ENCODE assay signal across 20 cellular contexts in genomic region chr4:142614621-142615323, GRCh38.
DNase-seq lines count a peak whose midpoint lies in the region; ATAC-seq and TF ChIP-seq lines count a peak whose summit lies in the region.
"Had no signal": no experiment of that assay in that cellular context is flagged by ENCODE, and none has a peak within 500 bp of the region (broad histone marks: within the 10 kb centered on the region; RNA-seq: fewer than 3 reads in every experiment).

No MANE protein-coding gene starts in this region.

- no peak for TF ChIP-seq CTCF in chondrocyte (IDR thresholded peaks at IDR 0.05)
- TF ChIP-seq CTCF in osteoblast (IDR thresholded peaks at IDR 0.05; ENCODE audit: extremely low read depth, low read depth, low read length): no peak

- no peaks in the 10 kb centered on the region for H3K27me3 Mint-ChIP-seq in chondrocyte (ENCODE audit: low read depth)
- H3K27me3 Mint-ChIP-seq: activated naive CD8-positive, alpha-beta T cell treated with anti-CD3 and anti-CD28 coated beads for 36 hours; CD8-positive, alpha-beta memory T cell had no signal

- peaks cover 11% of the 10 kb centered on the region for H3K4me1 ChIP-seq in osteoblast (ENCODE audit: insufficient read depth, low read length)
- H3K4me1 ChIP-seq: sigmoid colon had no signal

- H3K36me3 Mint-ChIP-seq in chondrocyte (ENCODE audit: low read depth): no peaks in the 10 kb centered on the region

- H4K20me1 ChIP-seq in osteoblast (ENCODE audit: insufficient read depth, low read length): no peaks in the 10 kb centered on the region

- H2AFZ ChIP-seq in osteoblast (ENCODE audit: low read length): no peak overlapping the region

- H3K27me3 ChIP-seq in osteoblast (ENCODE audit: insufficient read depth, low read length): no peaks in the 10 kb centered on the region
- H3K27me3 ChIP-seq: sigmoid colon had no signal

- H3K27ac Mint-ChIP-seq in chondrocyte (ENCODE audit: unreplicated experiment): peak overlapping the region; percentile 23
- H3K27ac Mint-ChIP-seq: activated naive CD8-positive, alpha-beta T cell treated with anti-CD3 and anti-CD28 coated beads for 36 hours; CD8-positive, alpha-beta memory T cell; endodermal cell; mesothelial cell of epicardium; T-helper 2 cell treated with Interferon-gamma antibody and Interleukin-4, amounts not matched to agents 5 μg/mL and 100 μg/mL, for 36 hours had no signal

- H3K27ac ChIP-seq in osteoblast (ENCODE audit: low read depth, low read length): peak overlapping the region; percentile 92
- H3K27ac ChIP-seq: HL-60, sigmoid colon had no signal

- no peaks in the 10 kb centered on the region for H3K36me3 ChIP-seq in osteoblast (ENCODE audit: insufficient read depth, low read length)
- H3K36me3 ChIP-seq: sigmoid colon had no signal

- ATAC-seq in GM19324 (IDR thresholded peaks at IDR 0.05; ENCODE audit: low FRiP score, unreplicated experiment): no peak
- ATAC-seq in HG02852 (IDR thresholded peaks at IDR 0.05; ENCODE audit: unreplicated experiment): no peak

- H3K4me3 ChIP-seq in osteoblast (ENCODE audit: insufficient read depth, low read length): no peak overlapping the region
- H3K4me3 ChIP-seq: sigmoid colon had no signal

- H3K4me3 Mint-ChIP-seq in chondrocyte (ENCODE audit: unreplicated experiment): no peak overlapping the region
- H3K4me3 Mint-ChIP-seq: activated naive CD8-positive, alpha-beta T cell treated with anti-CD3 and anti-CD28 coated beads for 36 hours; CD8-positive, alpha-beta memory T cell; endodermal cell; mesothelial cell of epicardium; T-helper 2 cell treated with Interferon-gamma antibody and Interleukin-4, amounts not matched to agents 5 μg/mL and 100 μg/mL, for 36 hours had no signal

- peak overlapping the region; percentile 20 for H3K4me2 ChIP-seq in osteoblast (ENCODE audit: insufficient read depth, low read length)

- no peaks in the 10 kb centered on the region for H3K79me2 ChIP-seq in osteoblast (ENCODE audit: insufficient read depth, low read length)

- H3K9me3 Mint-ChIP-seq in chondrocyte (ENCODE audit: low read depth): peaks cover 6% of the 10 kb centered on the region
- H3K9me3 Mint-ChIP-seq: endodermal cell had no signal

- H3K9me3 ChIP-seq in osteoblast (ENCODE audit: low read depth, low read length): no peaks in the 10 kb centered on the region
- H3K9me3 ChIP-seq: sigmoid colon had no signal

- no peaks in the 10 kb centered on the region for H3K4me1 Mint-ChIP-seq in chondrocyte (ENCODE audit: low read depth)
- H3K4me1 Mint-ChIP-seq: CD8-positive, alpha-beta memory T cell had no signal

- DNase-seq in EL (peak; percentile 76), LHCN-M2 (ENCODE audit: low read depth) (peak; percentile 72), chondrocyte (ENCODE audit: low spot score) (no peak), osteoblast (ENCODE audit: insufficient read length, low spot score, missing footprints) (peak; percentile 6), NCI-H2107 treated with DMSO at 0.1 percent for 48 hours (lab: John Stamatoyannopoulos, UW; ENCODE audit: unreplicated experiment) (no peak)
- DNase-seq: activated CD4-positive, CD25-positive, alpha-beta regulatory T cell treated with anti-CD3 and anti-CD28 coated beads, Interleukin-2, amount 50 U/mL, for 72 hours; activated naive CD8-positive, alpha-beta T cell treated with anti-CD3 and anti-CD28 coated beads for 36 hours; CD8-positive, alpha-beta memory T cell; endodermal cell; head of caudate nucleus; NCI-H1417; NCI-H2227 treated with DMSO at 0.1 percent for 48 hours; SHP77; sigmoid colon; stimulated activated CD4-positive, alpha-beta T cell treated with anti-CD3 and anti-CD28 coated beads, Interleukin-4, amount 100 ng/mL, for 4 hours had no signal

Comparison
In these comparisons a context has a peak if more than half of its experiments do, and no peak if none do; other contexts are left out.
1. DNase-seq: peak in EL (single experiment), LHCN-M2 (single experiment) and osteoblast (single experiment); none in chondrocyte (single experiment) and NCI-H2107 treated with DMSO at 0.1 percent for 48 hours (single experiment).